Comparison of ENCODE assay signal across 8 cellular contexts in genomic region chr7:144437370-144438191, GRCh38. TPM values are rescaled to one million over a fixed set of nuclear protein-coding genes. Genes with fewer than 3 reads are reported as not detected.
DNase-seq lines count a peak whose midpoint lies in the region; ATAC-seq and TF ChIP-seq lines count a peak whose summit lies in the region.

No MANE protein-coding gene starts in this region.

- peaks cover 0 to 5% (median 0%) of the 10 kb centered on the region in 4 donors for H3K27me3 ChIP-seq in liver (ENCODE audit: control insufficient read depth in 4 of 4, insufficient read depth in 4 of 4, low read length in 3 of 4)

- WGBS in liver: 85% methylated on average over 4 of the region's 4 CpGs

- peak; percentile 88 for ATAC-seq in GM21529 (IDR thresholded peaks at IDR 0.05; ENCODE audit: unreplicated experiment)

- H3K27ac ChIP-seq in liver (ENCODE audit: low read depth in 1 of 2, low read length in 2 of 2): no peak overlapping the region

- no peaks in the 10 kb centered on the region for H3K4me1 ChIP-seq in liver (ENCODE audit: control insufficient read depth in 4 of 4, insufficient read depth in 4 of 4, low read length in 3 of 4)

- no peaks in the 10 kb centered on the region for H3K9me3 ChIP-seq in liver (ENCODE audit: control insufficient read depth in 4 of 4, low read length in 3 of 4)

- no peak overlapping the region for H3K4me3 ChIP-seq in liver (ENCODE audit: low read depth in 1 of 3, low read length in 3 of 3)

- no peaks in the 10 kb centered on the region for H3K36me3 ChIP-seq in liver (ENCODE audit: control insufficient read depth in 4 of 4, insufficient read depth in 3 of 4, low read depth in 1 of 4, low read length in 3 of 4)

- H3K9ac ChIP-seq in liver (ENCODE audit: low read depth in 1 of 2, low read length in 2 of 2): no peak overlapping the region

- peak; percentile 52 for TF ChIP-seq CTCF in liver (IDR thresholded peaks at IDR 0.05; ENCODE audit: low read depth, low read length, missing input control)

- DNase-seq in NCI-H1436 (lab: John Stamatoyannopoulos, UW) (peak; percentile 8), NCI-H1436 treated with DMSO at 0.1 percent for 48 hours (lab: John Stamatoyannopoulos, UW) (no peak), Kasumi-1 (lab: John Stamatoyannopoulos, UW) (peak; percentile 48 to 67), T-helper 2 cell (peak in 3 of 5 experiments; percentile 1 to 57 (median 4)), cerebellar cortex (ENCODE audit: low spot score) (peak; percentile 30)
- peak; percentile 11 for DNase-seq in stimulated activated CD8-positive, alpha-beta memory T cell treated with anti-CD3 and anti-CD28 coated beads, Interleukin-7, amount 100 ng/mL, for 24 hours (ENCODE audit: low read depth)

- peak; percentile 72 to 80 for TF ChIP-seq RAD21 in liver (IDR thresholded peaks at IDR 0.05)

TF ChIP-seq in liver, 16 proteins besides CTCF, POLR2A, EP300 and RAD21:
- TF ChIP-seq SP1 (IDR thresholded peaks at IDR 0.05): no peak
- TF ChIP-seq FOXA1 (IDR thresholded peaks at IDR 0.05): no peak
- TF ChIP-seq JUND (IDR thresholded peaks at IDR 0.05): no peak
- no peak for TF ChIP-seq EGR1 (IDR thresholded peaks at IDR 0.05; ENCODE audit: low read depth in 2 of 2)
- no peak for TF ChIP-seq GABPA (IDR thresholded peaks at IDR 0.05 in 1 of 2, conservative IDR thresholded peaks at IDR 0.05 in 1 of 2)
- TF ChIP-seq, protein P1, sequence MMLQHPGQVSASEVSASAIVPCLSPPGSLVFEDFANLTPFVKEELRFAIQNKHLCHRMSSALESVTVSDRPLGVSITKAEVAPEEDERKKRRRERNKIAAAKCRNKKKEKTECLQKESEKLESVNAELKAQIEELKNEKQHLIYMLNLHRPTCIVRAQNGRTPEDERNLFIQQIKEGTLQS (IDR thresholded peaks at IDR 0.05): no peak
- TF ChIP-seq HNF4G (IDR thresholded peaks at IDR 0.05): no peak
- TF ChIP-seq, protein P2, sequence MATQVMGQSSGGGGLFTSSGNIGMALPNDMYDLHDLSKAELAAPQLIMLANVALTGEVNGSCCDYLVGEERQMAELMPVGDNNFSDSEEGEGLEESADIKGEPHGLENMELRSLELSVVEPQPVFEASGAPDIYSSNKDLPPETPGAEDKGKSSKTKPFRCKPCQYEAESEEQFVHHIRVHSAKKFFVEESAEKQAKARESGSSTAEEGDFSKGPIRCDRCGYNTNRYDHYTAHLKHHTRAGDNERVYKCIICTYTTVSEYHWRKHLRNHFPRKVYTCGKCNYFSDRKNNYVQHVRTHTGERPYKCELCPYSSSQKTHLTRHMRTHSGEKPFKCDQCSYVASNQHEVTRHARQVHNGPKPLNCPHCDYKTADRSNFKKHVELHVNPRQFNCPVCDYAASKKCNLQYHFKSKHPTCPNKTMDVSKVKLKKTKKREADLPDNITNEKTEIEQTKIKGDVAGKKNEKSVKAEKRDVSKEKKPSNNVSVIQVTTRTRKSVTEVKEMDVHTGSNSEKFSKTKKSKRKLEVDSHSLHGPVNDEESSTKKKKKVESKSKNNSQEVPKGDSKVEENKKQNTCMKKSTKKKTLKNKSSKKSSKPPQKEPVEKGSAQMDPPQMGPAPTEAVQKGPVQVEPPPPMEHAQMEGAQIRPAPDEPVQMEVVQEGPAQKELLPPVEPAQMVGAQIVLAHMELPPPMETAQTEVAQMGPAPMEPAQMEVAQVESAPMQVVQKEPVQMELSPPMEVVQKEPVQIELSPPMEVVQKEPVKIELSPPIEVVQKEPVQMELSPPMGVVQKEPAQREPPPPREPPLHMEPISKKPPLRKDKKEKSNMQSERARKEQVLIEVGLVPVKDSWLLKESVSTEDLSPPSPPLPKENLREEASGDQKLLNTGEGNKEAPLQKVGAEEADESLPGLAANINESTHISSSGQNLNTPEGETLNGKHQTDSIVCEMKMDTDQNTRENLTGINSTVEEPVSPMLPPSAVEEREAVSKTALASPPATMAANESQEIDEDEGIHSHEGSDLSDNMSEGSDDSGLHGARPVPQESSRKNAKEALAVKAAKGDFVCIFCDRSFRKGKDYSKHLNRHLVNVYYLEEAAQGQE (IDR thresholded peaks at IDR 0.05): no peak
- no peak for TF ChIP-seq ZBTB33 (IDR thresholded peaks at IDR 0.05)
- TF ChIP-seq RXRA (IDR thresholded peaks at IDR 0.05): no peak
- TF ChIP-seq FOXA2 (IDR thresholded peaks at IDR 0.05): no peak
- no peak for TF ChIP-seq YY1 (IDR thresholded peaks at IDR 0.05)
- TF ChIP-seq TAF1 (conservative IDR thresholded peaks at IDR 0.05): no peak
- no peak for TF ChIP-seq HNF4A (conservative IDR thresholded peaks at IDR 0.05)
- TF ChIP-seq NR2F2 (IDR thresholded peaks at IDR 0.05): no peak
- TF ChIP-seq MAX (IDR thresholded peaks at IDR 0.05): no peak

RNA-seq across cellular contexts. Expression of gene NOBOX, which starts 34.1 kb away (rescaled TPM):
- total RNA-seq in liver: not detected
- not detected for polyA plus RNA-seq in liver
